In the genomic region with DNA sequence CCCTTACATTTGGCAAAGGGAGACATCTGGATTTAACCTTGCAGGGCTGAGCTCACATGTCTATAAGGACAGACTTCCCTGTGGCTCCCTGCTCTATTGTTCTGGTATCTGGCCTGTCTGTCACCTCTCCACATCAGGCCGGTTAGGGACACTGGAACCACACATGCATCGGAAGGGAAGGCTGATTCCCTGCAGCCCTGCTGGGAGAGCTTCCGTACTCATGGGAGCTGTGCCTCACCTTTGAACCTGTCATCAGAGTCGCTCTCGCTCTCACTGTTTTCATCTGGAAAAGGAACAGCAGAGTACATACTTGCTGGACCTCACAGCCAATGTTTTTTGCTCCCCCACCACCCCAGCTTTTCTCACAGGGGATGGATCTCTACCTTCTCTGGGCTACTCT, we compare ENCODE assay signal across 26 cellular contexts. TPM values are rescaled to one million over a fixed set of nuclear protein-coding genes. Genes with fewer than 3 reads are reported as not detected.
DNase-seq lines count a peak whose midpoint lies in the region; ATAC-seq, FAIRE-seq and TF ChIP-seq lines count a peak whose summit lies in the region.
"Had no signal": no experiment of that assay in that cellular context is flagged by ENCODE, and none has a peak within 500 bp of the region (broad histone marks: within the 10 kb centered on the region; RNA-seq: fewer than 3 reads in every experiment).

No MANE protein-coding gene starts in this region.

- no peak for TF ChIP-seq POLR2A in transverse colon (IDR thresholded peaks at IDR 0.05)

- 83 to 94% methylated on average over 2 to 5 of the region's 5 CpGs for WGBS in transverse colon (ENCODE audit: low coverage in 1 of 2), 2 donors

- H3K4me3 Mint-ChIP-seq in astrocyte (ENCODE audit: unreplicated experiment) (no peak overlapping the region), nephron progenitor cell (no peak overlapping the region)
- H3K4me3 Mint-ChIP-seq: central memory CD8-positive, alpha-beta T cell; dendritic cell treated with granulocyte-macrophage colony-stimulating factor and Interleukin-4, amounts not matched to agents 40 ng/mL and 50 ng/mL, for 4 days had no signal

- no peak overlapping the region for H3K4me3 ChIP-seq in astrocyte (ENCODE audit: insufficient read depth, low read depth, low read length)
- no peak overlapping the region for H3K4me3 ChIP-seq in transverse colon
- no peak overlapping the region for H3K4me3 ChIP-seq in lower lobe of right lung
- H3K4me3 ChIP-seq: lung, PC-9, upper lobe of left lung had no signal

- no peak for TF ChIP-seq EP300 in transverse colon (IDR thresholded peaks at IDR 0.05; ENCODE audit: low read depth)

- H3K79me2 ChIP-seq in astrocyte (ENCODE audit: insufficient read depth, low read length), result peaks cover 8% of the 10 kb centered on the region

- intact Hi-C loops in left ventricle myocardium superior (cut with micrococcal nuclease), result no loop called here
- intact Hi-C loops in transverse colon (cut with DNase I; ENCODE audit: low total_unique reads), result no loop called here
- intact Hi-C loops in lower lobe of right lung (cut with DNase I), result no loop called here

- no peak overlapping the region for H3K4me2 ChIP-seq in astrocyte (ENCODE audit: low read length)
- H3K4me2 ChIP-seq: PC-9 had no signal

- peaks cover 38% of the 10 kb centered on the region for H3K4me1 ChIP-seq in astrocyte (ENCODE audit: insufficient read depth, low read length)
- H3K4me1 ChIP-seq in transverse colon, result peaks cover 21 to 50% (median 33%) of the 10 kb centered on the region in 4 donors
- H3K4me1 ChIP-seq in lower lobe of right lung, result peaks cover 37% of the 10 kb centered on the region

- no peak overlapping the region for H3K9ac ChIP-seq in astrocyte (ENCODE audit: low read length)

- no peaks in the 10 kb centered on the region for H3K27me3 ChIP-seq in astrocyte (ENCODE audit: insufficient read depth, low read length)
- H3K27me3 ChIP-seq in transverse colon, result no peaks in the 10 kb centered on the region
- H3K27me3 ChIP-seq in lower lobe of right lung (ENCODE audit: low read depth), result no peaks in the 10 kb centered on the region
- H3K27me3 ChIP-seq: upper lobe of left lung had no signal

- H3K27ac ChIP-seq in astrocyte (ENCODE audit: low read depth, low read length) (no peak overlapping the region), transverse colon (peak overlapping the region; percentile 81 to 93 (median 90)), lower lobe of right lung (no peak overlapping the region)
- H3K27ac ChIP-seq: PC-9, upper lobe of left lung, VCaP had no signal

- H3K9me3 ChIP-seq in astrocyte (ENCODE audit: insufficient read depth, low read depth, low read length), result no peaks in the 10 kb centered on the region
- H3K9me3 ChIP-seq in transverse colon, result no peaks in the 10 kb centered on the region
- H3K9me3 ChIP-seq in lower lobe of right lung, result no peaks in the 10 kb centered on the region
- H3K9me3 ChIP-seq: upper lobe of left lung had no signal

- FAIRE-seq in astrocyte (lab: Jason Lieb, UNC), result no peak
- FAIRE-seq: islet of Langerhans had no signal

- TF ChIP-seq CTCF in astrocyte (IDR thresholded peaks at IDR 0.05; ENCODE audit: insufficient read depth, low read depth, low read length) (no peak), nephron progenitor cell (IDR thresholded peaks at IDR 0.05) (no peak), transverse colon (IDR thresholded peaks at IDR 0.05) (no peak), lower lobe of right lung (IDR thresholded peaks at IDR 0.05) (no peak)

- ATAC-seq in left ventricle myocardium superior (peak; percentile 14), HG02840 (IDR thresholded peaks at IDR 0.05; ENCODE audit: low FRiP score, unreplicated experiment) (no peak), GM18907 (IDR thresholded peaks at IDR 0.05; ENCODE audit: unreplicated experiment) (no peak), lower lobe of right lung (no peak)
- ATAC-seq: activated naive CD4-positive, alpha-beta T cell treated with anti-CD3 and anti-CD28 coated beads, Interleukin-2, amount 50 U/mL, for 72 hours had no signal

- DNase-seq in astrocyte (ENCODE audit: low read depth) (no peak), left ventricle myocardium superior (no peak), nephron progenitor cell (no peak), transverse colon (no peak), lower lobe of right lung (no peak)
- DNase-seq: activated CD4-positive, alpha-beta T cell treated with anti-CD3 and anti-CD28 coated beads for 4 hours; activated T-cell treated with anti-CD3 and anti-CD28 coated beads for 4 hours; Calu3; DND-41; NCI-H1048; NCI-H187; NCI-H524; NK-92 treated with Interleukin-12 subunit alpha and Interleukin-12 subunit beta, amount 100 ng/mL, for 24 hours; PC-9; SIG-M5; stimulated activated CD8-positive, alpha-beta memory T cell treated with anti-CD3 and anti-CD28 coated beads, Interleukin-4, amount 100 ng/mL, for 48 hours; upper lobe of left lung had no signal

- H3K4me1 Mint-ChIP-seq in astrocyte (ENCODE audit: low read depth, unreplicated experiment) (peaks cover 32% of the 10 kb centered on the region), nephron progenitor cell (peaks cover 35% of the 10 kb centered on the region)

- H3K9me3 Mint-ChIP-seq in astrocyte (ENCODE audit: unreplicated experiment) (no peaks in the 10 kb centered on the region), nephron progenitor cell (no peaks in the 10 kb centered on the region)
- H3K9me3 Mint-ChIP-seq: activated naive CD4-positive, alpha-beta T cell treated with anti-CD3 and anti-CD28 coated beads, Interleukin-2, amount 50 U/mL, for 72 hours; central memory CD8-positive, alpha-beta T cell; dendritic cell treated with granulocyte-macrophage colony-stimulating factor and Interleukin-4, amounts not matched to agents 40 ng/mL and 50 ng/mL, for 4 days had no signal

- H3K36me3 ChIP-seq in astrocyte (ENCODE audit: insufficient read depth, low read length) (peaks cover 14% of the 10 kb centered on the region), transverse colon (peaks cover 0 to 14% (median 7%) of the 10 kb centered on the region in 4 donors), lower lobe of right lung (peaks cover 66% of the 10 kb centered on the region)

- H3K27ac Mint-ChIP-seq in astrocyte (ENCODE audit: unreplicated experiment) (peak overlapping the region; percentile 47), nephron progenitor cell (peak overlapping the region; percentile 57)
- H3K27ac Mint-ChIP-seq: activated naive CD4-positive, alpha-beta T cell treated with anti-CD3 and anti-CD28 coated beads, Interleukin-2, amount 50 U/mL, for 72 hours; dendritic cell treated with granulocyte-macrophage colony-stimulating factor and Interleukin-4, amounts not matched to agents 40 ng/mL and 50 ng/mL, for 4 days; progenitor cell of endocrine pancreas had no signal

- H2AFZ ChIP-seq in astrocyte (ENCODE audit: low read depth, low read length), result no peak overlapping the region
- H2AFZ ChIP-seq: PC-9 had no signal

- H3K36me3 Mint-ChIP-seq in astrocyte (ENCODE audit: low read depth, unreplicated experiment) (peaks cover 50% of the 10 kb centered on the region), nephron progenitor cell (ENCODE audit: low read depth) (peaks cover 48% of the 10 kb centered on the region)
- H3K36me3 Mint-ChIP-seq: activated naive CD4-positive, alpha-beta T cell treated with anti-CD3 and anti-CD28 coated beads, Interleukin-2, amount 50 U/mL, for 72 hours had no signal

- H3K27me3 Mint-ChIP-seq in astrocyte (ENCODE audit: low read depth, unreplicated experiment) (no peaks in the 10 kb centered on the region), nephron progenitor cell (ENCODE audit: low read depth, poor library complexity) (no peaks in the 10 kb centered on the region)
- H3K27me3 Mint-ChIP-seq: dendritic cell treated with granulocyte-macrophage colony-stimulating factor and Interleukin-4, amounts not matched to agents 40 ng/mL and 50 ng/mL, for 4 days; progenitor cell of endocrine pancreas had no signal

- H4K20me1 ChIP-seq in astrocyte (ENCODE audit: insufficient read depth, low read length), result no peaks in the 10 kb centered on the region

- in situ Hi-C loops in transverse colon (cut with MboI; ENCODE audit: low pct_ligation_motif_present in 1 of 4, low pct_unique_long_range_greater_than_20kb in 1 of 4, low sequenced_read_pairs in 3 of 4), result no loop called here

RNA-seq across cellular contexts. Expression of gene RPL27A, which starts 31.2 kb away (rescaled TPM):
- total RNA-seq in astrocyte (573 and 682 TPM in 2 replicates), left ventricle myocardium superior (588 TPM), transverse colon (100 to 1,000 TPM; 462 to 843 (median 770) TPM), lower lobe of right lung (920 TPM)

RNA-seq across cellular contexts. Expression of gene TRIM66, which starts 31.3 kb away (rescaled TPM):
- total RNA-seq in astrocyte (7.3 and 8.8 TPM in 2 replicates), left ventricle myocardium superior (2.6 TPM), transverse colon (10 to 100 TPM; 11.7 to 19.7 (median 14.3) TPM), lower lobe of right lung (11.0 TPM)

Comparison
In these comparisons a context has a peak if more than half of its experiments do, and no peak if none do; other contexts are left out.
1. H3K27ac ChIP-seq: peak in transverse colon (4 of 4); none in astrocyte (single experiment) and lower lobe of right lung (single experiment).